Comparison of ENCODE assay signal across 18 cellular contexts in the genomic region with DNA sequence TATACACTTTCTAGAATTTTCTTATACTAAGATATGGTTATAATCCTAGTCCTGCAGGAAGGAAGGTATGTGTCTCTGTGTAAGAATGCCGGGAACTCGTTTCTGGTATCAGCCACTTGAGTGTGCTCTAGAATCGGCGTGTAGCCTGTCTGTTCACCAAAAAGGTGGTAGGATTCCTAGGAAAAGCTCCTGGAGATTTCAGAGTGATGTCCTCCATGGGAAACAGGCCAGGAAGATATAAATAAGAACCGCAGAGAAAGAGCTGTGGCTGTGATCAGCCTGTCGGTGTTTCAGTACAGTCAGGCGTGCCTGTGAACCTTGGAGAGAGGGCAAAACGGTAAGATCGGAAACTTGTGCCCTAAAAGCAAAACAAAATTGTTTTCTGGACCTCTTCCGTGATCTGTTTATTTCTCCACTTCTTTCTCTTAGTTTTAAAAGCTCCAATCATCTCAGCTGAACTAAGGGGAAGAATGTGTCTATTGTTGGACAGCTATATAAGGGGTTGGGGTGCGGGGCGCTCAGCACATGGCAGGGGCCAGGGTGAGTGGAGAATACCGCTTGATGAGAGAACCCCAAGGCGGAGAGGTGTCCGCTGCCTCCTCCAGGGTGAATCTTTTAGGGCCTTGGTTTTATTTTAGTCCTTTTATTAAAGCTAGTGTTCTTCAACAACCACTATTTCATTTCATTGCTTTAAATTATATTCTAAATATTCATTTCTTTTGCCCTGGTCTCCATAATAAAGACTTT.
DNase-seq lines count a peak whose midpoint lies in the region; TF ChIP-seq lines count a peak whose summit lies in the region.
"Had no signal": no experiment of that assay in that cellular context is flagged by ENCODE, and none has a peak within 500 bp of the region (broad histone marks: within the 10 kb centered on the region; RNA-seq: fewer than 3 reads in every experiment).

No MANE protein-coding gene starts in this region.

- CTCF ChIA-PET in Caco-2 (lab: Charles Lee) = interaction anchor here (0.6 to 0.8 kb wide), 2 partner anchors 26 to 793 kb away, joined by 3 read pairs; no protein-coding TSS in a partner anchor

- H3K36me3 Mint-ChIP-seq in mesothelial cell of epicardium = no peaks in the 10 kb centered on the region
- H3K36me3 Mint-ChIP-seq in Caco-2 (ENCODE audit: insufficient read depth, unreplicated experiment) = no peaks in the 10 kb centered on the region

- intact Hi-C loops in esophagus muscularis mucosa (cut with DNase I) = no loop called here
- intact Hi-C loops in Caco-2 (cut with micrococcal nuclease; ENCODE audit: unreplicated experiment) = no loop called here

- H3K4me3 Mint-ChIP-seq in mesothelial cell of epicardium (no peak overlapping the region), Caco-2 (ENCODE audit: unreplicated experiment) (no peak overlapping the region)
- H3K4me3 Mint-ChIP-seq: stimulated activated naive CD8-positive, alpha-beta T cell treated with anti-CD3 and anti-CD28 coated beads, Interleukin-15, Interleukin-2, amounts not matched to agents 100 ng/mL and 50 ng/mL, for 24 hours had no signal

- in situ Hi-C loops in Caki2 (cut with HindIII; ENCODE audit: low pct_unique_long_range_greater_than_20kb, low sequenced_read_pairs) = no loop called here
- in situ Hi-C loops in G401 (cut with HindIII; ENCODE audit: low sequenced_read_pairs) = no loop called here

- H3K9me3 ChIP-seq in SJSA1 (replicated peaks) (no peaks in the 10 kb centered on the region), esophagus muscularis mucosa (no peaks in the 10 kb centered on the region), Caco-2 (no peaks in the 10 kb centered on the region)
- H3K9me3 ChIP-seq: uterus had no signal

- H3K27me3 ChIP-seq in SJSA1 (replicated peaks) = no peaks in the 10 kb centered on the region
- H3K27me3 ChIP-seq in esophagus muscularis mucosa = no peaks in the 10 kb centered on the region
- no peaks in the 10 kb centered on the region for H3K27me3 ChIP-seq in Caco-2 (replicated peaks; ENCODE audit: control insufficient read depth, insufficient read depth, low read length)
- H3K27me3 ChIP-seq: uterus had no signal

- H3K27ac Mint-ChIP-seq in mesothelial cell of epicardium = peak overlapping the region; percentile 11
- no peak overlapping the region for H3K27ac Mint-ChIP-seq in Caco-2 (ENCODE audit: unreplicated experiment)
- H3K27ac Mint-ChIP-seq: stimulated activated naive CD8-positive, alpha-beta T cell treated with anti-CD3 and anti-CD28 coated beads, Interleukin-15, Interleukin-2, amounts not matched to agents 100 ng/mL and 50 ng/mL, for 24 hours had no signal

- no peaks in the 10 kb centered on the region for H3K9me3 Mint-ChIP-seq in mesothelial cell of epicardium
- H3K9me3 Mint-ChIP-seq in Caco-2 (ENCODE audit: unreplicated experiment) = no peaks in the 10 kb centered on the region
- H3K9me3 Mint-ChIP-seq: stimulated activated naive CD8-positive, alpha-beta T cell treated with anti-CD3 and anti-CD28 coated beads, Interleukin-15, Interleukin-2, amounts not matched to agents 100 ng/mL and 50 ng/mL, for 24 hours had no signal

- no peak for TF ChIP-seq EP300 in esophagus muscularis mucosa (IDR thresholded peaks at IDR 0.05)

- H3K27me3 Mint-ChIP-seq in mesothelial cell of epicardium (ENCODE audit: low read depth) = no peaks in the 10 kb centered on the region
- H3K27me3 Mint-ChIP-seq in Caco-2 (ENCODE audit: insufficient read depth, unreplicated experiment) = peaks cover 27% of the 10 kb centered on the region
- H3K27me3 Mint-ChIP-seq: stimulated activated naive CD8-positive, alpha-beta T cell treated with anti-CD3 and anti-CD28 coated beads, Interleukin-15, Interleukin-2, amounts not matched to agents 100 ng/mL and 50 ng/mL, for 24 hours had no signal

- peak in 2 of 3 experiments; percentile 4 to 10 for TF ChIP-seq CTCF in esophagus muscularis mucosa (IDR thresholded peaks at IDR 0.05)
- TF ChIP-seq CTCF in mesothelial cell of epicardium (IDR thresholded peaks at IDR 0.05; ENCODE audit: unreplicated experiment) = no peak
- no peak for TF ChIP-seq CTCF in Caco-2 (IDR thresholded peaks at IDR 0.05; ENCODE audit: insufficient read depth in 1 of 2, low read depth in 1 of 2, low read length in 1 of 2, severe bottlenecking in 1 of 2, unreplicated experiment in 1 of 2)

- DNase-seq in Caki2 (ENCODE audit: low read depth) (peak; percentile 23), SJSA1 (ENCODE audit: low read depth in 1 of 2, low spot score in 2 of 2) (peak; percentile 51 to 70), esophagus muscularis mucosa (ENCODE audit: extremely low spot score) (no peak), mesothelial cell of epicardium (ENCODE audit: low spot score in 2 of 2, unreplicated experiment in 2 of 2) (no peak), Caco-2 (no peak), NCI-H446 (lab: John Stamatoyannopoulos, UW) (no peak), G401 (ENCODE audit: low spot score) (no peak), COLO668 (lab: John Stamatoyannopoulos, UW; ENCODE audit: unreplicated experiment) (no peak)
- DNase-seq: activated gamma-delta T cell treated with Interleukin-2 at 50 U/mL for 16 hours, aorta, Kasumi-1, kidney, NCI-H1436 treated with DMSO at 0.1 percent for 48 hours, NCI-H510A, small intestine, SW 1271, uterus had no signal

- POLR2A ChIA-PET in Caco-2 (lab: Charles Lee) = no interaction called here

- peaks cover 11% of the 10 kb centered on the region for H3K4me1 ChIP-seq in SJSA1 (replicated peaks)
- H3K4me1 ChIP-seq in esophagus muscularis mucosa = peaks cover 0 to 9% (median 7%) of the 10 kb centered on the region in 4 donors
- no peaks in the 10 kb centered on the region for H3K4me1 ChIP-seq in Caco-2
- H3K4me1 ChIP-seq: uterus had no signal

- 44% methylated on average over 15 of the region's 15 CpGs for WGBS in esophagus muscularis mucosa

- no peak for TF ChIP-seq POLR2A in esophagus muscularis mucosa (IDR thresholded peaks at IDR 0.05; ENCODE audit: low read depth)

- H3K36me3 ChIP-seq in SJSA1 (no peaks in the 10 kb centered on the region), esophagus muscularis mucosa (no peaks in the 10 kb centered on the region), Caco-2 (ENCODE audit: control insufficient read depth, insufficient read depth, low read length) (no peaks in the 10 kb centered on the region)
- H3K36me3 ChIP-seq: uterus had no signal

- H3K4me3 ChIP-seq in SJSA1 (peak overlapping the region; percentile 26), esophagus muscularis mucosa (peak overlapping the region in 3 of 4 donors; percentile 2 to 15 (median 15)), Caco-2 (ENCODE audit: low read depth, low read length) (no peak overlapping the region)
- H3K4me3 ChIP-seq: uterus had no signal

- H3K27ac ChIP-seq in SJSA1 = peak overlapping the region; percentile 59
- no peak overlapping the region for H3K27ac ChIP-seq in esophagus muscularis mucosa (replicated peaks in 1 of 4)
- H3K27ac ChIP-seq: uterus had no signal

- BruUV-seq in Caco-2 (replicated peaks; lab: Mats Ljungman, UMichigan) = no TSS peak

- H3K4me1 Mint-ChIP-seq in mesothelial cell of epicardium = peaks cover 27% of the 10 kb centered on the region
- no peaks in the 10 kb centered on the region for H3K4me1 Mint-ChIP-seq in Caco-2 (ENCODE audit: low read depth, unreplicated experiment)

Comparison
In these comparisons a context has a peak if more than half of its experiments do, and no peak if none do; other contexts are left out.
1. DNase-seq: peak in Caki2 (single experiment) and SJSA1 (2 of 2); none in esophagus muscularis mucosa (single experiment), mesothelial cell of epicardium (0 of 2), Caco-2 (0 of 2), NCI-H446 (0 of 2), G401 (single experiment) and COLO668 (single experiment).
2. CTCF ChIP-seq: peak in esophagus muscularis mucosa (2 of 3); none in mesothelial cell of epicardium (single experiment) and Caco-2 (0 of 2).